Comparison of ENCODE assay signal across 35 cellular contexts in the genomic region with DNA sequence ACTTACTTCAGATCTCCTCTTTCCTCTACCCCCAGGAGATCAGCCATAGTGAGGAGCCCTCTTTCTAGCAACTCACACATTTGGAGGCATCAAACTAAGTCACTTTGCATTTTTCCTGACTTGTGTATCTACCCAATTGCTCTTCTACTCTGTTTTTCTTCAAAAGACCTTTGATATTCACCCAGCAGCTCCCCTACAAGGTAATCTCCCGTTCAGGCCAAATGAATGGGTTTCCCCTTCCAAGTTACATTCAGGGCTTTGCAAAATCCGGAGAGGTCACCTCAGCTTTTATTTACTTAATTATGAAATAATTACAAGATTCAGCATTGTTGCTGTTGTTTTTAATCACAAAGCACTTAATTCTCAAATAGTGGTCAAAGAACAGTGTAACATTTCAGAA.
"Had no signal": no experiment of that assay in that cellular context is flagged by ENCODE, and none has a peak within 500 bp of the region (broad histone marks: within the 10 kb centered on the region; RNA-seq: fewer than 3 reads in every experiment).

No MANE protein-coding gene starts in this region.

- H3K27me3 ChIP-seq: adrenal gland, body of pancreas, colonic mucosa, dorsolateral prefrontal cortex had no signal

- H3K36me3 Mint-ChIP-seq: activated CD4-positive, alpha-beta memory T cell treated with anti-CD3 and anti-CD28 coated beads for 36 hours; activated CD8-positive, alpha-beta memory T cell treated with anti-CD3 and anti-CD28 coated beads, Interleukin-2, amount 10 ng/mL, durations not matched to agents 7 days and 5 days; activated naive CD4-positive, alpha-beta T cell treated with anti-CD3 and anti-CD28 coated beads, Interleukin-2, amount 50 U/mL, for 24 hours; activated naive CD8-positive, alpha-beta T cell treated with anti-CD3 and anti-CD28 coated beads for 36 hours had no signal

- H3K9me3 Mint-ChIP-seq: activated CD4-positive, alpha-beta memory T cell treated with anti-CD3 and anti-CD28 coated beads for 36 hours; activated CD4-positive, alpha-beta T cell treated with anti-CD3 and anti-CD28 coated beads, Interleukin-2, amount 10 ng/mL, durations not matched to agents 24 days and 14 days; activated naive CD4-positive, alpha-beta T cell treated with anti-CD3 and anti-CD28 coated beads for 36 hours; activated naive CD4-positive, alpha-beta T cell treated with anti-CD3 and anti-CD28 coated beads, Interleukin-2, amount 50 U/mL, for 24 hours; activated naive CD8-positive, alpha-beta T cell treated with anti-CD3 and anti-CD28 coated beads for 36 hours; activated naive CD8-positive, alpha-beta T cell treated with anti-CD3 and anti-CD28 coated beads, Interleukin-2, amount 50 U/mL, for 24 hours; activated T-helper 1 cell treated with anti-CD3 and anti-CD28 coated beads, Interleukin-12 subunit alpha, Interleukin-12 subunit beta, Interleukin-2, Interleukin-4 antibody, amounts not matched to agents 30 ng/mL and 10 ng/mL and 1 ng/mL, durations not matched to agents 14 hours and 24 hours and 36 hours; dendritic cell treated with granulocyte-macrophage colony-stimulating factor and Interleukin-4, amounts not matched to agents 40 ng/mL and 50 ng/mL, for 4 days; endodermal cell; T-helper 2 cell treated with Interferon-gamma antibody and Interleukin-4, amounts not matched to agents 5 μg/mL and 100 μg/mL, for 36 hours had no signal

- ATAC-seq: activated CD4-positive, alpha-beta T cell treated with anti-CD3 and anti-CD28 coated beads for 36 hours; activated CD8-positive, alpha-beta memory T cell treated with anti-CD3 and anti-CD28 coated beads, Interleukin-2, amount 10 ng/mL, durations not matched to agents 7 days and 5 days; activated CD8-positive, alpha-beta T cell treated with anti-CD3 and anti-CD28 coated beads, Interleukin-2, amount 10 ng/mL, durations not matched to agents 7 days and 5 days; activated naive CD8-positive, alpha-beta T cell treated with anti-CD3 and anti-CD28 coated beads, Interleukin-2, amount 50 U/mL, for 24 hours; body of pancreas; esophagus mucosa; T-helper 17 cell had no signal

- H3K4me1 ChIP-seq: colonic mucosa had no signal

- H3K9me3 ChIP-seq: adrenal gland, body of pancreas, colonic mucosa had no signal

- DNase-seq: activated CD4-positive, alpha-beta memory T cell treated with anti-CD3 and anti-CD28 coated beads for 36 hours; activated CD4-positive, alpha-beta T cell treated with anti-CD3 and anti-CD28 coated beads for 36 hours; activated CD4-positive, alpha-beta T cell treated with anti-CD3 and anti-CD28 coated beads, Interleukin-2, amount 10 ng/mL, durations not matched to agents 24 days and 14 days; activated CD4-positive, CD25-positive, alpha-beta regulatory T cell; activated CD4-positive, CD25-positive, alpha-beta regulatory T cell treated with anti-CD3 and anti-CD28 coated beads, Interleukin-2, amount 50 U/mL, for 72 hours; activated CD8-positive, alpha-beta memory T cell treated with anti-CD3 and anti-CD28 coated beads, Interleukin-2, amount 10 ng/mL, durations not matched to agents 7 days and 5 days; activated CD8-positive, alpha-beta memory T cell treated with anti-CD3 and anti-CD28 coated beads, Interleukin-2, amount 50 U/mL, for 4 hours; activated CD8-positive, alpha-beta T cell treated with anti-CD3 and anti-CD28 coated beads, Interleukin-2, amount 10 ng/mL, durations not matched to agents 7 days and 5 days; activated effector memory CD4-positive, alpha-beta T cell treated with anti-CD3 and anti-CD28 coated beads, Interleukin-2, amount 50 U/mL, for 16 hours; activated naive CD4-positive, alpha-beta T cell treated with anti-CD3 and anti-CD28 coated beads for 36 hours; activated naive CD8-positive, alpha-beta T cell treated with anti-CD3 and anti-CD28 coated beads for 36 hours; activated naive CD8-positive, alpha-beta T cell treated with anti-CD3 and anti-CD28 coated beads, Interleukin-2, amount 50 U/mL, for 24 hours; activated T-cell treated with anti-CD3 and anti-CD28 coated beads, Interleukin-2, amount 50 U/mL, for 1 hour; activated T-cell treated with anti-CD3 and anti-CD28 coated beads, Interleukin-2, amount 50 U/mL, for 48 hours; adrenal gland; amygdala; aorta; body of pancreas; caudate nucleus; colonic mucosa; dorsolateral prefrontal cortex; effector memory CD4-positive, alpha-beta T cell; endodermal cell; foreskin fibroblast; head of caudate nucleus; T-helper 1 cell; T-helper 17 cell; T1000; WERI-Rb-1 had no signal

- H3K4me1 Mint-ChIP-seq: activated CD4-positive, alpha-beta T cell treated with anti-CD3 and anti-CD28 coated beads for 36 hours; activated CD4-positive, alpha-beta T cell treated with anti-CD3 and anti-CD28 coated beads, Interleukin-2, amount 10 ng/mL, durations not matched to agents 24 days and 14 days had no signal

- H3K27ac Mint-ChIP-seq: activated CD4-positive, alpha-beta memory T cell treated with anti-CD3 and anti-CD28 coated beads for 36 hours; activated CD4-positive, alpha-beta T cell treated with anti-CD3 and anti-CD28 coated beads for 36 hours; activated CD4-positive, alpha-beta T cell treated with anti-CD3 and anti-CD28 coated beads, Interleukin-2, amount 10 ng/mL, durations not matched to agents 24 days and 14 days; activated CD8-positive, alpha-beta memory T cell treated with anti-CD3 and anti-CD28 coated beads, Interleukin-2, amount 10 ng/mL, durations not matched to agents 7 days and 5 days; activated CD8-positive, alpha-beta T cell treated with anti-CD3 and anti-CD28 coated beads, Interleukin-2, amount 10 ng/mL, durations not matched to agents 7 days and 5 days; activated naive CD4-positive, alpha-beta T cell treated with anti-CD3 and anti-CD28 coated beads for 36 hours; activated naive CD4-positive, alpha-beta T cell treated with anti-CD3 and anti-CD28 coated beads, Interleukin-2, amount 50 U/mL, for 24 hours; activated naive CD8-positive, alpha-beta T cell treated with anti-CD3 and anti-CD28 coated beads for 36 hours; activated naive CD8-positive, alpha-beta T cell treated with anti-CD3 and anti-CD28 coated beads, Interleukin-2, amount 50 U/mL, for 24 hours; activated T-helper 1 cell treated with anti-CD3 and anti-CD28 coated beads, Interleukin-12 subunit alpha, Interleukin-12 subunit beta, Interleukin-2, Interleukin-4 antibody, amounts not matched to agents 30 ng/mL and 10 ng/mL and 1 ng/mL, durations not matched to agents 14 hours and 24 hours and 36 hours; activated T-helper 2 cell treated with anti-CD3 and anti-CD28 coated beads, Interferon-gamma antibody, Interleukin-2, Interleukin-4, amounts not matched to agents 10 μg/mL and 5 μg/mL and 100 μg/mL, durations not matched to agents 14 hours and 24 hours and 36 hours; dendritic cell treated with granulocyte-macrophage colony-stimulating factor and Interleukin-4, amounts not matched to agents 40 ng/mL and 50 ng/mL, for 4 days; endodermal cell; T-helper 17 cell; T-helper 2 cell treated with Interferon-gamma antibody and Interleukin-4, amounts not matched to agents 5 μg/mL and 100 μg/mL, for 36 hours had no signal

- H3K4me3 ChIP-seq: adrenal gland, body of pancreas, colonic mucosa, dorsolateral prefrontal cortex had no signal

- H3K27ac ChIP-seq: adrenal gland, body of pancreas, colonic mucosa, dorsolateral prefrontal cortex, WERI-Rb-1 had no signal

- H3K4me3 Mint-ChIP-seq: activated CD4-positive, alpha-beta memory T cell treated with anti-CD3 and anti-CD28 coated beads for 36 hours; activated CD4-positive, alpha-beta T cell treated with anti-CD3 and anti-CD28 coated beads for 36 hours; activated CD4-positive, alpha-beta T cell treated with anti-CD3 and anti-CD28 coated beads, Interleukin-2, amount 10 ng/mL, durations not matched to agents 24 days and 14 days; activated CD8-positive, alpha-beta memory T cell treated with anti-CD3 and anti-CD28 coated beads, Interleukin-2, amount 10 ng/mL, durations not matched to agents 7 days and 5 days; activated CD8-positive, alpha-beta T cell treated with anti-CD3 and anti-CD28 coated beads, Interleukin-2, amount 10 ng/mL, durations not matched to agents 7 days and 5 days; activated naive CD4-positive, alpha-beta T cell treated with anti-CD3 and anti-CD28 coated beads for 36 hours; activated naive CD4-positive, alpha-beta T cell treated with anti-CD3 and anti-CD28 coated beads, Interleukin-2, amount 50 U/mL, for 24 hours; activated naive CD8-positive, alpha-beta T cell treated with anti-CD3 and anti-CD28 coated beads for 36 hours; activated naive CD8-positive, alpha-beta T cell treated with anti-CD3 and anti-CD28 coated beads, Interleukin-2, amount 50 U/mL, for 24 hours; activated T-helper 1 cell treated with anti-CD3 and anti-CD28 coated beads, Interleukin-12 subunit alpha, Interleukin-12 subunit beta, Interleukin-2, Interleukin-4 antibody, amounts not matched to agents 30 ng/mL and 10 ng/mL and 1 ng/mL, durations not matched to agents 14 hours and 24 hours and 36 hours; dendritic cell treated with granulocyte-macrophage colony-stimulating factor and Interleukin-4, amounts not matched to agents 40 ng/mL and 50 ng/mL, for 4 days; endodermal cell; T-helper 17 cell; T-helper 2 cell treated with Interferon-gamma antibody and Interleukin-4, amounts not matched to agents 5 μg/mL and 100 μg/mL, for 36 hours had no signal

- H3K36me3 ChIP-seq: adrenal gland, colonic mucosa, WERI-Rb-1 had no signal
